In the genomic region with DNA sequence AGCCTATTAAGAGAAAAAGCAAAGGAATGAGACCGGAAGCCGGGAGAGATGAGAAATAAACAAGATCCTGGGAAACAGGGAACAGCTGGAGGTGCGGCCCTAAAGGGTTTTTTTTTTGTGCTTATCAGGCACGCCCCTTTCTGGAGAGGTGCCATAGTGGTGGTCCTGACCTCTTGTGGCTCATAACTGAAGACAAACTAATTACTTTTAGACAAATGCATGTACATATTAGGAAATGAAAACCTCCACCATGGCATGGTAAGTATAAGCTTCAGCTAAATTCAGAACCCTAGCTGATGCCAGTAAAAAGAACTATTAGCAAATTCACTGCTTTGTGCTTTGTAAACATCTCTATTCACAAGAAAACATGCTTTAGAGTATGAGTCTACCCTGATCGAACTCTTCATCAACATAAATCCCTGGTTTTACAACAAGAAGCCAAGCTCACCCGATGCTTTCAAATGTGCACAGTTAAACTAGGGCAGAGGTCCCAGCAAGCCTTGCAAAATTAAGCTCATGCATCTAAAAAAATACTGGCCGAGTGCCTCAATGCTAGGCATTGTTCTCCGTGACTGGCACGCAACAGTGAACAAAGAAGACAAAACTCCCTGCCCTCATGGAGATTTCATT, we compare ENCODE assay signal across 10 cellular contexts.
DNase-seq lines count a peak whose midpoint lies in the region; ATAC-seq, FAIRE-seq and TF ChIP-seq lines count a peak whose summit lies in the region.
"Had no signal": no experiment of that assay in that cellular context is flagged by ENCODE, and none has a peak within 500 bp of the region (broad histone marks: within the 10 kb centered on the region; RNA-seq: fewer than 3 reads in every experiment).

No MANE protein-coding gene starts in this region.

- H3K4me1 ChIP-seq in A549, result peaks cover 51% of the 10 kb centered on the region
- peaks cover 7 to 47% of the 10 kb centered on the region in 2 donors for H3K4me1 ChIP-seq in left lung
- H3K4me1 ChIP-seq in thyroid gland, result peaks cover 0 to 8% of the 10 kb centered on the region in 2 donors

- FAIRE-seq in A549 (lab: Jason Lieb, UNC), result no peak

- TF ChIP-seq EP300 in A549 (IDR thresholded peaks at IDR 0.05), result no peak

- H3K27me3 ChIP-seq in left lung (no peaks in the 10 kb centered on the region), thyroid gland (no peaks in the 10 kb centered on the region)

- CTCF ChIA-PET in A549 (lab: Yijun Ruan, JAX), result interaction anchor here (0.8 to 2.0 kb wide), 3 partner anchors 16 to 234 kb away, joined by 3 to 6 read pairs (median 3); no protein-coding TSS in a partner anchor

- no peak overlapping the region for H3K4me3 ChIP-seq in A549
- H3K4me3 ChIP-seq in left lung, result no peak overlapping the region
- no peak overlapping the region for H3K4me3 ChIP-seq in thyroid gland (replicated peaks in 1 of 3)

- TF ChIP-seq RAD21 in A549 (conservative IDR thresholded peaks at IDR 0.05 in 1 of 2, IDR thresholded peaks at IDR 0.05 in 1 of 2), result no peak

- ATAC-seq in A549 (no peak), left lung (no peak), GM21360 (IDR thresholded peaks at IDR 0.05; ENCODE audit: unreplicated experiment) (no peak)
- ATAC-seq in stimulated activated naive CD8-positive, alpha-beta T cell treated with anti-CD3 and anti-CD28 coated beads, Interleukin-15, Interleukin-2, amounts not matched to agents 100 U/mL and 50 U/mL, for 24 hours, result no peak

- POLR2A ChIA-PET in A549 (lab: Yijun Ruan, JAX), result interaction anchor here (0.6 kb wide), 1 partner anchor 538 kb away, joined by 3 read pairs; no protein-coding TSS in a partner anchor

- DNase-seq in A549 (ENCODE audit: low read depth in 1 of 2, low spot score in 1 of 2), result no peak
- peak; percentile 65 for DNase-seq in ELR (ENCODE audit: low read depth)
- peak; percentile 55 for DNase-seq in amniotic epithelial cell (ENCODE audit: low read depth)
- DNase-seq in left lung, result no peak
- no peak for DNase-seq in thyroid gland
- DNase-seq in stimulated activated naive CD8-positive, alpha-beta T cell treated with anti-CD3 and anti-CD28 coated beads, Interleukin-15, Interleukin-2, amounts not matched to agents 100 U/mL and 50 U/mL, for 24 hours, result no peak
- DNase-seq in activated gamma-delta T cell treated with Interleukin-2 at 50 U/mL for 16 hours, result no peak
- DNase-seq: COR-L47; effector CD8-positive, alpha-beta T cell had no signal

- TF ChIP-seq CTCF in A549 (IDR thresholded peaks at IDR 0.05), result no peak
- no peak for TF ChIP-seq CTCF in left lung (IDR thresholded peaks at IDR 0.05)
- no peak for TF ChIP-seq CTCF in thyroid gland (IDR thresholded peaks at IDR 0.05)

- whole genome bisulfite sequencing in A549 (ENCODE audit: missing lambda C conversion rate), result 85% methylated on average over 9 of the region's 9 CpGs
- WGBS in thyroid gland, 2 donors, result 79 to 82% methylated on average over 9 of the region's 9 CpGs

- H3K27ac ChIP-seq in A549 (peak overlapping the region; percentile 92 to 94), left lung (peak overlapping the region; percentile 27 to 96), thyroid gland (no peak overlapping the region)

- intact Hi-C loops in left lung (cut with DNase I) (no loop called here), thyroid gland (cut with DNase I) (no loop called here)

- TF ChIP-seq POLR2A in A549 (IDR thresholded peaks at IDR 0.05; ENCODE audit: low read length) (no peak), thyroid gland (IDR thresholded peaks at IDR 0.05) (no peak)

- H3K36me3 ChIP-seq in left lung (no peaks in the 10 kb centered on the region), thyroid gland (no peaks in the 10 kb centered on the region)

- H3K4me2 ChIP-seq in A549, result peak overlapping the region; percentile 92

- no peaks in the 10 kb centered on the region for H3K9me3 ChIP-seq in A549
- no peaks in the 10 kb centered on the region for H3K9me3 ChIP-seq in left lung
- no peaks in the 10 kb centered on the region for H3K9me3 ChIP-seq in thyroid gland

TF ChIP-seq in A549, 52 proteins besides CTCF, POLR2A, EP300 and RAD21:
- TF ChIP-seq SMC3 (IDR thresholded peaks at IDR 0.05) (no peak), HEYL (CRISPR knock-in tag; IDR thresholded peaks at IDR 0.05) (no peak), CEBPB (IDR thresholded peaks at IDR 0.05) (no peak), PHF8 (IDR thresholded peaks at IDR 0.05; ENCODE audit: borderline replicate concordance, low read depth) (no peak), MYC (IDR thresholded peaks at IDR 0.05; ENCODE audit: borderline replicate concordance, low read length) (no peak), CBX2 (IDR thresholded peaks at IDR 0.05; ENCODE audit: borderline replicate concordance, low read depth) (no peak), ZFP36 (IDR thresholded peaks at IDR 0.05; ENCODE audit: borderline replicate concordance, partially characterized antibody) (no peak), NPAS2 (CRISPR knock-in tag; IDR thresholded peaks at IDR 0.05; ENCODE audit: borderline replicate concordance) (no peak), NR3C1 (IDR thresholded peaks at IDR 0.05) (no peak)
- TF ChIP-seq, protein P1, sequence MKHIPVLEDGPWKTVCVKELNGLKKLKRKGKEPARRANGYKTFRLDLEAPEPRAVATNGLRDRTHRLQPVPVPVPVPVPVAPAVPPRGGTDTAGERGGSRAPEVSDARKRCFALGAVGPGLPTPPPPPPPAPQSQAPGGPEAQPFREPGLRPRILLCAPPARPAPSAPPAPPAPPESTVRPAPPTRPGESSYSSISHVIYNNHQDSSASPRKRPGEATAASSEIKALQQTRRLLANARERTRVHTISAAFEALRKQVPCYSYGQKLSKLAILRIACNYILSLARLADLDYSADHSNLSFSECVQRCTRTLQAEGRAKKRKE (CRISPR knock-in tag; IDR thresholded peaks at IDR 0.05; ENCODE audit: low read depth), result no peak
- TF ChIP-seq, protein P2, sequence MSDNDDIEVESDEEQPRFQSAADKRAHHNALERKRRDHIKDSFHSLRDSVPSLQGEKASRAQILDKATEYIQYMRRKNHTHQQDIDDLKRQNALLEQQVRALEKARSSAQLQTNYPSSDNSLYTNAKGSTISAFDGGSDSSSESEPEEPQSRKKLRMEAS (IDR thresholded peaks at IDR 0.05), result no peak
- TF ChIP-seq, protein P3, sequence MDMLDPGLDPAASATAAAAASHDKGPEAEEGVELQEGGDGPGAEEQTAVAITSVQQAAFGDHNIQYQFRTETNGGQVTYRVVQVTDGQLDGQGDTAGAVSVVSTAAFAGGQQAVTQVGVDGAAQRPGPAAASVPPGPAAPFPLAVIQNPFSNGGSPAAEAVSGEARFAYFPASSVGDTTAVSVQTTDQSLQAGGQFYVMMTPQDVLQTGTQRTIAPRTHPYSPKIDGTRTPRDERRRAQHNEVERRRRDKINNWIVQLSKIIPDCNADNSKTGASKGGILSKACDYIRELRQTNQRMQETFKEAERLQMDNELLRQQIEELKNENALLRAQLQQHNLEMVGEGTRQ (IDR thresholded peaks at IDR 0.05), result no peak
- TF ChIP-seq, protein P4, sequence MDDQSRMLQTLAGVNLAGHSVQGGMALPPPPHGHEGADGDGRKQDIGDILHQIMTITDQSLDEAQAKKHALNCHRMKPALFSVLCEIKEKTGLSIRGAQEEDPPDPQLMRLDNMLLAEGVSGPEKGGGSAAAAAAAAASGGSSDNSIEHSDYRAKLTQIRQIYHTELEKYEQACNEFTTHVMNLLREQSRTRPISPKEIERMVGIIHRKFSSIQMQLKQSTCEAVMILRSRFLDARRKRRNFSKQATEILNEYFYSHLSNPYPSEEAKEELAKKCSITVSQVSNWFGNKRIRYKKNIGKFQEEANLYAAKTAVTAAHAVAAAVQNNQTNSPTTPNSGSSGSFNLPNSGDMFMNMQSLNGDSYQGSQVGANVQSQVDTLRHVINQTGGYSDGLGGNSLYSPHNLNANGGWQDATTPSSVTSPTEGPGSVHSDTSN (IDR thresholded peaks at IDR 0.05), result no peak

Comparison
In these comparisons a context has a peak if more than half of its experiments do, and no peak if none do; other contexts are left out.
1. DNase-seq: peak in ELR (single experiment) and amniotic epithelial cell (single experiment); none in A549 (0 of 2), left lung (0 of 2), thyroid gland (0 of 2), stimulated activated naive CD8-positive, alpha-beta T cell treated with anti-CD3 and anti-CD28 coated beads, Interleukin-15, Interleukin-2, amounts not matched to agents 100 U/mL and 50 U/mL, for 24 hours (single experiment) and activated gamma-delta T cell treated with Interleukin-2 at 50 U/mL for 16 hours (single experiment).
2. H3K27ac ChIP-seq: peak in A549 (2 of 2) and left lung (2 of 2); none in thyroid gland (0 of 3).